8 cellular contexts compared by ENCODE assay signal in genomic region chr4:38759077-38759789, GRCh38. TPM values are rescaled to one million over a fixed set of nuclear protein-coding genes. Genes with fewer than 3 reads are reported as not detected.
DNase-seq lines count a peak whose midpoint lies in the region; ATAC-seq and TF ChIP-seq lines count a peak whose summit lies in the region.

No MANE protein-coding gene starts in this region.

- no peaks in the 10 kb centered on the region for H3K9me3 Mint-ChIP-seq in immature natural killer cell

- DNase-seq in DMS53 (lab: John Stamatoyannopoulos, UW) (peak; percentile 79), Kasumi-1 (lab: John Stamatoyannopoulos, UW) (peak; percentile 61 to 65), T47D (ENCODE audit: low read depth in 1 of 2, low spot score in 1 of 2) (peak; percentile 5 to 20), immature natural killer cell (peak; percentile 49 to 61 (median 52))
- peak; percentile 18 to 56 for DNase-seq in stimulated activated CD4-positive, alpha-beta T cell treated with anti-CD3 and anti-CD28 coated beads, Interleukin-12 subunit alpha, Interleukin-12 subunit beta, amount 100 ng/mL, for 24 hours (ENCODE audit: low read depth in 2 of 2)

- peaks cover 0 to 3% (median 2%) of the 10 kb centered on the region in 3 donors for H3K27me3 Mint-ChIP-seq in immature natural killer cell (ENCODE audit: low read depth in 3 of 3)

- ATAC-seq in HG03045 (IDR thresholded peaks at IDR 0.05; ENCODE audit: unreplicated experiment) (no peak), GM18498 (IDR thresholded peaks at IDR 0.05; ENCODE audit: unreplicated experiment) (no peak)

- H3K36me3 Mint-ChIP-seq in immature natural killer cell, result no peaks in the 10 kb centered on the region

- H3K4me1 Mint-ChIP-seq in immature natural killer cell, result peaks cover 10 to 13% of the 10 kb centered on the region in 2 donors

- TF ChIP-seq CTCF in VCaP (conservative IDR thresholded peaks at IDR 0.05), result peak; percentile 81

- no peak overlapping the region for H3K27ac Mint-ChIP-seq in immature natural killer cell

- in situ Hi-C loops in T47D (cut with HindIII; ENCODE audit: low pct_unique_long_range_greater_than_20kb, low sequenced_read_pairs), result no loop called here

- no peak overlapping the region for H3K4me3 Mint-ChIP-seq in immature natural killer cell

- no peak overlapping the region for H3K27ac ChIP-seq in VCaP

RNA-seq across cellular contexts. Expression of gene TLR10, which starts 23.6 kb away (rescaled TPM):
- 1 to 10 TPM in 1 of 3 donors, under 1 TPM in 2; 0.55 to 4.5 (median 0.72) TPM for polyA plus RNA-seq in immature natural killer cell

RNA-seq across cellular contexts. Expression of gene TLR1, which starts 45.4 kb away (rescaled TPM):
- polyA plus RNA-seq in immature natural killer cell, result 10 to 100 TPM; 16.6 to 24.7 (median 20.0) TPM

Comparison
In these comparisons a context has a peak if more than half of its experiments do, and no peak if none do; other contexts are left out.
1. DNase-seq: peak in every context shown above with its lines; median percentile 79 in DMS53; 63 in Kasumi-1; 52 in immature natural killer cell; 37 in stimulated activated CD4-positive, alpha-beta T cell treated with anti-CD3 and anti-CD28 coated beads, Interleukin-12 subunit alpha, Interleukin-12 subunit beta, amount 100 ng/mL, for 24 hours; 12 in T47D.